Comparison of ENCODE assay signal across 8 cellular contexts in genomic region chr1:155166373-155167165, GRCh38. TPM values are rescaled to one million over a fixed set of nuclear protein-coding genes. Genes with fewer than 3 reads are reported as not detected.
A peak's percentile ranks its signal among the peaks of the same experiment; 100 is the strongest.
DNase-seq lines count a peak whose midpoint lies in the region; ATAC-seq, FAIRE-seq and TF ChIP-seq lines count a peak whose summit lies in the region.

No MANE protein-coding gene starts in this region.

- no peak overlapping the region for H3K27ac Mint-ChIP-seq in activated CD8-positive, alpha-beta T cell treated with anti-CD3 and anti-CD28 coated beads for 36 hours
- H3K27ac Mint-ChIP-seq in activated CD8-positive, alpha-beta T cell treated with anti-CD3 and anti-CD28 coated beads, Interleukin-2, amount 10 ng/mL, durations not matched to agents 7 days and 5 days: no peak overlapping the region
- H3K27ac Mint-ChIP-seq in brain: peak overlapping the region in 3 of 5 experiments; percentile 28 to 92 (median 86)
- no peak overlapping the region for H3K27ac Mint-ChIP-seq in Caco-2 (ENCODE audit: unreplicated experiment)

- no TSS peak for BruUV-seq in Caco-2 (replicated peaks; lab: Mats Ljungman, UMichigan)

- no peak for TF ChIP-seq CTCF in activated CD8-positive, alpha-beta T cell treated with anti-CD3 and anti-CD28 coated beads for 36 hours (IDR thresholded peaks at IDR 0.05)
- no peak for TF ChIP-seq CTCF in brain (conservative IDR thresholded peaks at IDR 0.05)
- no peak for TF ChIP-seq CTCF in kidney (IDR thresholded peaks at IDR 0.05; ENCODE audit: borderline replicate concordance, extremely low read depth, insufficient read depth)
- no peak for TF ChIP-seq CTCF in Caco-2 (IDR thresholded peaks at IDR 0.05; ENCODE audit: insufficient read depth in 1 of 2, low read depth in 1 of 2, low read length in 1 of 2, severe bottlenecking in 1 of 2, unreplicated experiment in 1 of 2)

- H3K27me3 Mint-ChIP-seq in activated CD8-positive, alpha-beta T cell treated with anti-CD3 and anti-CD28 coated beads for 36 hours: no peaks in the 10 kb centered on the region
- no peaks in the 10 kb centered on the region for H3K27me3 Mint-ChIP-seq in activated CD8-positive, alpha-beta T cell treated with anti-CD3 and anti-CD28 coated beads, Interleukin-2, amount 10 ng/mL, durations not matched to agents 7 days and 5 days (ENCODE audit: low read depth)
- H3K27me3 Mint-ChIP-seq in brain (peaks cover 4% of the 10 kb centered on the region), Caco-2 (ENCODE audit: insufficient read depth, unreplicated experiment) (no peaks in the 10 kb centered on the region)

- H3K27me3 ChIP-seq in Caco-2 (replicated peaks; ENCODE audit: control insufficient read depth, insufficient read depth, low read length): no peaks in the 10 kb centered on the region

- H3K36me3 ChIP-seq in kidney (ENCODE audit: control insufficient read depth in 1 of 2, insufficient read depth in 2 of 2, low read length in 2 of 2): peaks cover 10 to 15% of the 10 kb centered on the region in 2 donors
- no peaks in the 10 kb centered on the region for H3K36me3 ChIP-seq in Caco-2 (ENCODE audit: control insufficient read depth, insufficient read depth, low read length)

- no peak overlapping the region for H3K9ac ChIP-seq in kidney (ENCODE audit: low read length in 2 of 2)

- H3K36me3 Mint-ChIP-seq in activated CD8-positive, alpha-beta T cell treated with anti-CD3 and anti-CD28 coated beads for 36 hours (ENCODE audit: low read depth): peaks cover 15% of the 10 kb centered on the region
- peaks cover 13% of the 10 kb centered on the region for H3K36me3 Mint-ChIP-seq in activated CD8-positive, alpha-beta T cell treated with anti-CD3 and anti-CD28 coated beads, Interleukin-2, amount 10 ng/mL, durations not matched to agents 7 days and 5 days (ENCODE audit: low read depth)
- H3K36me3 Mint-ChIP-seq in brain: peaks cover 12% of the 10 kb centered on the region
- peaks cover 12% of the 10 kb centered on the region for H3K36me3 Mint-ChIP-seq in Caco-2 (ENCODE audit: insufficient read depth, unreplicated experiment)

- intact Hi-C loops in activated CD8-positive, alpha-beta T cell treated with anti-CD3 and anti-CD28 coated beads for 36 hours (cut with micrococcal nuclease): loop anchor here (2.0 to 5.0 kb wide), 2 partner anchors 59 to 72 kb away; no protein-coding TSS in a partner anchor
- intact Hi-C loops in kidney (cut with DNase I): loop anchor here (5.0 kb wide), 1 partner anchor 74 kb away; no protein-coding TSS in a partner anchor
- intact Hi-C loops in Caco-2 (cut with micrococcal nuclease; ENCODE audit: unreplicated experiment): loop anchor here (1.0 to 2.0 kb wide), 3 partner anchors 32 to 72 kb away; partner anchors contain the start of gene SLC50A1

- no peak for FAIRE-seq in kidney (lab: Jason Lieb, UNC)

- no peak overlapping the region for H3K4me3 ChIP-seq in kidney (ENCODE audit: low read length in 2 of 2)
- no peak overlapping the region for H3K4me3 ChIP-seq in Caco-2 (ENCODE audit: low read depth, low read length)

- H3K9me3 ChIP-seq in kidney (ENCODE audit: control insufficient read depth in 1 of 2, low read length in 2 of 2) (no peaks in the 10 kb centered on the region), Caco-2 (no peaks in the 10 kb centered on the region)

- CTCF ChIA-PET in activated CD8-positive, alpha-beta T cell treated with anti-CD3 and anti-CD28 coated beads for 36 hours (lab: Charles Lee): interaction anchor here (0.7 to 13.3 kb wide), 24 partner anchors 9 to 211 kb away, joined by 3 to 312 read pairs (median 8); partner anchors contain the start of genes ADAM15, EFNA4, PBXIP1 and SLC50A1
- CTCF ChIA-PET in activated CD8-positive, alpha-beta T cell treated with anti-CD3 and anti-CD28 coated beads, Interleukin-2, amount 10 ng/mL, durations not matched to agents 7 days and 5 days (lab: Charles Lee): interaction anchor here (0.8 to 9.9 kb wide), 22 partner anchors 9 to 156 kb away, joined by 3 to 166 read pairs (median 4); partner anchors contain the start of genes DPM3, MTX1, SLC50A1 and THBS3
- CTCF ChIA-PET in Caco-2 (lab: Charles Lee): interaction anchor here (0.5 to 3.2 kb wide), 24 partner anchors 11 to 106 kb away, joined by 3 to 147 read pairs (median 6); partner anchors contain the start of gene EFNA1

- peak; percentile 2 for ATAC-seq in activated CD8-positive, alpha-beta T cell treated with anti-CD3 and anti-CD28 coated beads for 36 hours
- no peak for ATAC-seq in activated CD8-positive, alpha-beta T cell treated with anti-CD3 and anti-CD28 coated beads, Interleukin-2, amount 10 ng/mL, durations not matched to agents 7 days and 5 days

- peak overlapping the region; percentile 45 for H3K4me3 Mint-ChIP-seq in activated CD8-positive, alpha-beta T cell treated with anti-CD3 and anti-CD28 coated beads for 36 hours
- no peak overlapping the region for H3K4me3 Mint-ChIP-seq in activated CD8-positive, alpha-beta T cell treated with anti-CD3 and anti-CD28 coated beads, Interleukin-2, amount 10 ng/mL, durations not matched to agents 7 days and 5 days
- H3K4me3 Mint-ChIP-seq in brain (peak overlapping the region; percentile 79 to 85 (median 82)), Caco-2 (ENCODE audit: unreplicated experiment) (no peak overlapping the region)

- H3K4me1 ChIP-seq in kidney (ENCODE audit: control insufficient read depth in 1 of 2, insufficient read depth in 1 of 2, low read depth in 1 of 2, low read length in 2 of 2) (peaks cover 4 to 9% of the 10 kb centered on the region in 2 donors), Caco-2 (peaks cover 4% of the 10 kb centered on the region; the same call in 1 of the 2 replicates)

- POLR2A ChIA-PET in activated CD8-positive, alpha-beta T cell treated with anti-CD3 and anti-CD28 coated beads for 36 hours (lab: Charles Lee): interaction anchor here (1.1 to 2.1 kb wide), 5 partner anchors 9 to 75 kb away, joined by 3 to 10 read pairs (median 4); no protein-coding TSS in a partner anchor
- POLR2A ChIA-PET in activated CD8-positive, alpha-beta T cell treated with anti-CD3 and anti-CD28 coated beads, Interleukin-2, amount 10 ng/mL, durations not matched to agents 7 days and 5 days (lab: Charles Lee): interaction anchor here (0.8 kb wide), 2 partner anchors 41 to 75 kb away, joined by 3 to 4 read pairs; no protein-coding TSS in a partner anchor
- POLR2A ChIA-PET in Caco-2 (lab: Charles Lee): interaction anchor here (0.5 to 1.5 kb wide), 3 partner anchors 41 to 75 kb away, joined by 3 to 6 read pairs (median 3); no protein-coding TSS in a partner anchor

- peaks cover 16% of the 10 kb centered on the region for H3K4me1 Mint-ChIP-seq in activated CD8-positive, alpha-beta T cell treated with anti-CD3 and anti-CD28 coated beads for 36 hours (ENCODE audit: low read depth)
- peaks cover 18% of the 10 kb centered on the region for H3K4me1 Mint-ChIP-seq in activated CD8-positive, alpha-beta T cell treated with anti-CD3 and anti-CD28 coated beads, Interleukin-2, amount 10 ng/mL, durations not matched to agents 7 days and 5 days (ENCODE audit: low read depth)
- H3K4me1 Mint-ChIP-seq in brain (peaks cover 26% of the 10 kb centered on the region), Caco-2 (ENCODE audit: low read depth, unreplicated experiment) (no peaks in the 10 kb centered on the region)

- peak overlapping the region; percentile 33 to 47 for H3K27ac ChIP-seq in kidney (ENCODE audit: low read depth in 2 of 2, low read length in 2 of 2)
- peak overlapping the region; percentile 88 for H3K27ac ChIP-seq in temporal lobe (ENCODE audit: low read depth, low read length)

- DNase-seq in activated CD8-positive, alpha-beta T cell treated with anti-CD3 and anti-CD28 coated beads for 36 hours: no peak
- DNase-seq in activated CD8-positive, alpha-beta T cell treated with anti-CD3 and anti-CD28 coated beads, Interleukin-2, amount 10 ng/mL, durations not matched to agents 7 days and 5 days: no peak
- DNase-seq in kidney (peak; percentile 88), Caco-2 (no peak), T-helper 1 cell (no peak), NCI-H187 treated with DMSO at 0.1 percent for 48 hours (lab: John Stamatoyannopoulos, UW) (no peak)

- H3K9me3 Mint-ChIP-seq in activated CD8-positive, alpha-beta T cell treated with anti-CD3 and anti-CD28 coated beads for 36 hours: no peaks in the 10 kb centered on the region
- H3K9me3 Mint-ChIP-seq in activated CD8-positive, alpha-beta T cell treated with anti-CD3 and anti-CD28 coated beads, Interleukin-2, amount 10 ng/mL, durations not matched to agents 7 days and 5 days (ENCODE audit: insufficient read depth): no peaks in the 10 kb centered on the region
- H3K9me3 Mint-ChIP-seq in brain: peaks cover 0 to 13% (median 0%) of the 10 kb centered on the region in 5 experiments
- no peaks in the 10 kb centered on the region for H3K9me3 Mint-ChIP-seq in Caco-2 (ENCODE audit: unreplicated experiment)

RNA-seq across cellular contexts. Expression of gene KRTCAP2, which starts 6.5 kb away (rescaled TPM):
- total RNA-seq in activated CD8-positive, alpha-beta T cell treated with anti-CD3 and anti-CD28 coated beads for 36 hours: 100 to 1,000 TPM; 124 to 125 TPM
- 100 to 1,000 TPM; 170 to 190 TPM for total RNA-seq in activated CD8-positive, alpha-beta T cell treated with anti-CD3 and anti-CD28 coated beads, Interleukin-2, amount 10 ng/mL, durations not matched to agents 7 days and 5 days
- polyA plus RNA-seq in brain (ENCODE audit: insufficient read depth, low read depth, low replicate concordance): 390 TPM
- total RNA-seq in kidney: 198 TPM
- polyA plus RNA-seq in kidney (ENCODE audit: insufficient read depth, low read depth, low replicate concordance): 351 TPM
- total RNA-seq in temporal lobe: 21.4 TPM
- 215 and 219 TPM in 2 replicates for total RNA-seq in Caco-2 (2022)

RNA-seq across cellular contexts. Expression of gene TRIM46, which starts 7.1 kb away (rescaled TPM):
- total RNA-seq in activated CD8-positive, alpha-beta T cell treated with anti-CD3 and anti-CD28 coated beads for 36 hours: 1 to 10 TPM; 5.8 to 6.1 TPM
- total RNA-seq in activated CD8-positive, alpha-beta T cell treated with anti-CD3 and anti-CD28 coated beads, Interleukin-2, amount 10 ng/mL, durations not matched to agents 7 days and 5 days: 10 to 100 TPM; 14.6 TPM
- polyA plus RNA-seq in brain (ENCODE audit: insufficient read depth, low read depth, low replicate concordance): 11.0 TPM
- total RNA-seq in kidney: 2.1 TPM
- 0.28 TPM for polyA plus RNA-seq in kidney (ENCODE audit: insufficient read depth, low read depth, low replicate concordance)
- total RNA-seq in temporal lobe: 18.9 TPM
- total RNA-seq in Caco-2 (2022): 0.11 TPM in 1 of 2 replicates, not detected in the other

RNA-seq across cellular contexts. Expression of gene DPM3, which starts 26.2 kb away (rescaled TPM):
- 10 to 100 TPM; 37.1 to 38.1 TPM for total RNA-seq in activated CD8-positive, alpha-beta T cell treated with anti-CD3 and anti-CD28 coated beads for 36 hours
- total RNA-seq in activated CD8-positive, alpha-beta T cell treated with anti-CD3 and anti-CD28 coated beads, Interleukin-2, amount 10 ng/mL, durations not matched to agents 7 days and 5 days: 10 to 100 TPM; 53.2 to 57.7 TPM
- polyA plus RNA-seq in brain (ENCODE audit: insufficient read depth, low read depth, low replicate concordance) (167 TPM), kidney (ENCODE audit: insufficient read depth, low read depth, low replicate concordance) (237 TPM)
- total RNA-seq in kidney (84.4 TPM), temporal lobe (14.3 TPM), Caco-2 (2022) (27.8 and 30.7 TPM in 2 replicates)

RNA-seq across cellular contexts. Expression of gene SLC50A1, which starts 30.9 kb away (rescaled TPM):
- total RNA-seq in activated CD8-positive, alpha-beta T cell treated with anti-CD3 and anti-CD28 coated beads for 36 hours: 10 to 100 TPM; 59.7 to 64.0 TPM
- total RNA-seq in activated CD8-positive, alpha-beta T cell treated with anti-CD3 and anti-CD28 coated beads, Interleukin-2, amount 10 ng/mL, durations not matched to agents 7 days and 5 days: 10 to 100 TPM; 37.5 to 38.9 TPM
- polyA plus RNA-seq in brain (ENCODE audit: insufficient read depth, low read depth, low replicate concordance): 27.2 TPM
- total RNA-seq in kidney: 34.8 TPM
- 61.8 TPM for polyA plus RNA-seq in kidney (ENCODE audit: insufficient read depth, low read depth, low replicate concordance)
- 5.2 TPM for total RNA-seq in temporal lobe
- 38.4 and 43.6 TPM in 2 replicates for total RNA-seq in Caco-2 (2022)

RNA-seq across cellular contexts. Expression of gene EFNA1, which starts 38.9 kb away (rescaled TPM):
- total RNA-seq in activated CD8-positive, alpha-beta T cell treated with anti-CD3 and anti-CD28 coated beads for 36 hours: under 1 TPM; 0.59 to 0.60 TPM
- not detected for total RNA-seq in activated CD8-positive, alpha-beta T cell treated with anti-CD3 and anti-CD28 coated beads, Interleukin-2, amount 10 ng/mL, durations not matched to agents 7 days and 5 days
- polyA plus RNA-seq in brain (ENCODE audit: insufficient read depth, low read depth, low replicate concordance) (16.6 TPM), kidney (ENCODE audit: insufficient read depth, low read depth, low replicate concordance) (61.1 TPM)
- total RNA-seq in kidney (133 TPM), temporal lobe (2.7 TPM), Caco-2 (2022) (42.5 and 47.9 TPM in 2 replicates)

Comparison
In these comparisons a context has a peak if more than half of its experiments do, and no peak if none do; other contexts are left out.
1. H3K4me3 Mint-ChIP-seq: peak in activated CD8-positive, alpha-beta T cell treated with anti-CD3 and anti-CD28 coated beads for 36 hours (single experiment) and brain (5 of 5); none in activated CD8-positive, alpha-beta T cell treated with anti-CD3 and anti-CD28 coated beads, Interleukin-2, amount 10 ng/mL, durations not matched to agents 7 days and 5 days (single experiment) and Caco-2 (single experiment).
2. H3K27ac Mint-ChIP-seq: peak in brain (3 of 5); none in activated CD8-positive, alpha-beta T cell treated with anti-CD3 and anti-CD28 coated beads for 36 hours (single experiment), activated CD8-positive, alpha-beta T cell treated with anti-CD3 and anti-CD28 coated beads, Interleukin-2, amount 10 ng/mL, durations not matched to agents 7 days and 5 days (single experiment) and Caco-2 (single experiment).